Comparison of ENCODE assay signal across 9 cellular contexts in genomic region chr2:159903404-159904126, GRCh38. TPM values are rescaled to one million over a fixed set of nuclear protein-coding genes. Genes with fewer than 3 reads are reported as not detected.
DNase-seq lines count a peak whose midpoint lies in the region; ATAC-seq and TF ChIP-seq lines count a peak whose summit lies in the region.
"Had no signal": no experiment of that assay in that cellular context is flagged by ENCODE, and none has a peak within 500 bp of the region (broad histone marks: within the 10 kb centered on the region; RNA-seq: fewer than 3 reads in every experiment).

No MANE protein-coding gene starts in this region.

- H3K9me3 Mint-ChIP-seq in activated T-helper 2 cell treated with anti-CD3 and anti-CD28 coated beads, Interferon-gamma antibody, Interleukin-2, Interleukin-4, amounts not matched to agents 10 μg/mL and 5 μg/mL and 100 μg/mL, durations not matched to agents 14 hours and 24 hours and 36 hours = no peaks in the 10 kb centered on the region

- DNase-seq in EL (peak; percentile 22), NB4 (ENCODE audit: low read depth) (peak; percentile 34), left ventricle myocardium superior (peak; percentile 22), HAP-1 (ENCODE audit: low spot score in 2 of 2) (no peak), NCI-H524 treated with DMSO at 0.1 percent for 48 hours (lab: John Stamatoyannopoulos, UW) (no peak)
- DNase-seq in activated T-helper 2 cell treated with anti-CD3 and anti-CD28 coated beads, Interferon-gamma antibody, Interleukin-2, Interleukin-4, amounts not matched to agents 10 μg/mL and 5 μg/mL and 100 μg/mL, durations not matched to agents 14 hours and 24 hours and 36 hours (ENCODE audit: low spot score) = peak; percentile 53
- DNase-seq in stimulated activated CD4-positive, alpha-beta T cell treated with anti-CD3 and anti-CD28 coated beads, Interleukin-12 subunit alpha, Interleukin-12 subunit beta, amount 100 ng/mL, for 4 hours = peak; percentile 31

- in situ Hi-C loops in HAP-1 (cut with MboI; ENCODE audit: low sequenced_read_pairs) = no loop called here

- H3K4me3 ChIP-seq in NB4 (ENCODE audit: low read depth, low read length) (peak overlapping the region; percentile 69), HAP-1 (no peak overlapping the region)
- H3K4me3 ChIP-seq: SJSA1 had no signal

- no peaks in the 10 kb centered on the region for H3K36me3 ChIP-seq in HAP-1 (replicated peaks)
- H3K36me3 ChIP-seq: SJSA1 had no signal

- H3K27me3 Mint-ChIP-seq in activated T-helper 2 cell treated with anti-CD3 and anti-CD28 coated beads, Interferon-gamma antibody, Interleukin-2, Interleukin-4, amounts not matched to agents 10 μg/mL and 5 μg/mL and 100 μg/mL, durations not matched to agents 14 hours and 24 hours and 36 hours (ENCODE audit: low read depth) = no peaks in the 10 kb centered on the region

- H3K4me1 ChIP-seq in HAP-1 = no peaks in the 10 kb centered on the region
- H3K4me1 ChIP-seq: SJSA1 had no signal

- no peak for TF ChIP-seq CTCF in NB4 (IDR thresholded peaks at IDR 0.05; ENCODE audit: low read depth, low read length)

- H3K4me3 Mint-ChIP-seq in activated T-helper 2 cell treated with anti-CD3 and anti-CD28 coated beads, Interferon-gamma antibody, Interleukin-2, Interleukin-4, amounts not matched to agents 10 μg/mL and 5 μg/mL and 100 μg/mL, durations not matched to agents 14 hours and 24 hours and 36 hours (ENCODE audit: low read depth) = peak overlapping the region; percentile 94

- no peak for TF ChIP-seq POLR2A in NB4 (IDR thresholded peaks at IDR 0.05; ENCODE audit: extremely low read depth, insufficient read length)

- H3K9me3 ChIP-seq in HAP-1 = no peaks in the 10 kb centered on the region
- H3K9me3 ChIP-seq: SJSA1 had no signal

- ATAC-seq in GM21576 (IDR thresholded peaks at IDR 0.05; ENCODE audit: unreplicated experiment) (peak; percentile 33), left ventricle myocardium superior (peak; percentile 68)

- peak overlapping the region; percentile 93 for H3K27ac Mint-ChIP-seq in activated T-helper 2 cell treated with anti-CD3 and anti-CD28 coated beads, Interferon-gamma antibody, Interleukin-2, Interleukin-4, amounts not matched to agents 10 μg/mL and 5 μg/mL and 100 μg/mL, durations not matched to agents 14 hours and 24 hours and 36 hours

- peaks cover 55% of the 10 kb centered on the region for H3K4me1 Mint-ChIP-seq in activated T-helper 2 cell treated with anti-CD3 and anti-CD28 coated beads, Interferon-gamma antibody, Interleukin-2, Interleukin-4, amounts not matched to agents 10 μg/mL and 5 μg/mL and 100 μg/mL, durations not matched to agents 14 hours and 24 hours and 36 hours (ENCODE audit: low read depth)

- H3K27me3 ChIP-seq in HAP-1 (ENCODE audit: low read depth) = peaks cover 32% of the 10 kb centered on the region

- peaks cover 40% of the 10 kb centered on the region for H3K36me3 Mint-ChIP-seq in activated T-helper 2 cell treated with anti-CD3 and anti-CD28 coated beads, Interferon-gamma antibody, Interleukin-2, Interleukin-4, amounts not matched to agents 10 μg/mL and 5 μg/mL and 100 μg/mL, durations not matched to agents 14 hours and 24 hours and 36 hours (ENCODE audit: low read depth)

- intact Hi-C loops in activated T-helper 2 cell treated with anti-CD3 and anti-CD28 coated beads, Interferon-gamma antibody, Interleukin-2, Interleukin-4, amounts not matched to agents 10 μg/mL and 5 μg/mL and 100 μg/mL, durations not matched to agents 14 hours and 24 hours and 36 hours (cut with micrococcal nuclease) = loop anchor here (1.0 to 10.0 kb wide), 7 partner anchors 8 to 1261 kb away; partner anchors contain the start of genes MARCHF7 and TANK
- intact Hi-C loops in left ventricle myocardium superior (cut with micrococcal nuclease) = no loop called here

RNA-seq across cellular contexts. Expression of gene LY75, which starts 1.0 kb away (rescaled TPM):
- 112 TPM in 2 replicates for total RNA-seq in activated T-helper 2 cell treated with anti-CD3 and anti-CD28 coated beads, Interferon-gamma antibody, Interleukin-2, Interleukin-4, amounts not matched to agents 10 μg/mL and 5 μg/mL and 100 μg/mL, durations not matched to agents 14 hours and 24 hours and 36 hours
- total RNA-seq in left ventricle myocardium superior = 0.40 TPM
- total RNA-seq: SJSA1 had no signal

Comparison
In these comparisons a context has a peak if more than half of its experiments do, and no peak if none do; other contexts are left out.
1. DNase-seq: peak in EL (single experiment), NB4 (single experiment), activated T-helper 2 cell treated with anti-CD3 and anti-CD28 coated beads, Interferon-gamma antibody, Interleukin-2, Interleukin-4, amounts not matched to agents 10 μg/mL and 5 μg/mL and 100 μg/mL, durations not matched to agents 14 hours and 24 hours and 36 hours (single experiment), left ventricle myocardium superior (single experiment) and stimulated activated CD4-positive, alpha-beta T cell treated with anti-CD3 and anti-CD28 coated beads, Interleukin-12 subunit alpha, Interleukin-12 subunit beta, amount 100 ng/mL, for 4 hours (single experiment); none in HAP-1 (0 of 2) and NCI-H524 treated with DMSO at 0.1 percent for 48 hours (single experiment).
2. RNA of gene LY75, which starts 1.0 kb away (total RNA-seq): 112 TPM in activated T-helper 2 cell treated with anti-CD3 and anti-CD28 coated beads, Interferon-gamma antibody, Interleukin-2, Interleukin-4, amounts not matched to agents 10 μg/mL and 5 μg/mL and 100 μg/mL, durations not matched to agents 14 hours and 24 hours and 36 hours; 0.40 TPM in left ventricle myocardium superior (single experiment); every median in the first group is over 10 times any median in the second.